In genomic region chr2:27184115-27184514, GRCh38 we compare ENCODE assay signal across 16 cellular contexts. TPM values are rescaled to one million over a fixed set of nuclear protein-coding genes. Genes with fewer than 3 reads are reported as not detected.
DNase-seq lines count a peak whose midpoint lies in the region; ATAC-seq and TF ChIP-seq lines count a peak whose summit lies in the region.
"Had no signal": no experiment of that assay in that cellular context is flagged by ENCODE, and none has a peak within 500 bp of the region (broad histone marks: within the 10 kb centered on the region; RNA-seq: fewer than 3 reads in every experiment).

No MANE protein-coding gene starts in this region.

- H3K4me3 Mint-ChIP-seq in HFFc6, result no peak overlapping the region

- no peak overlapping the region for H3K27ac Mint-ChIP-seq in HFFc6

- H3K9ac ChIP-seq in SK-N-SH, result no peak overlapping the region

- peaks cover 6% of the 10 kb centered on the region for H3K27me3 Mint-ChIP-seq in HFFc6 (ENCODE audit: insufficient read depth)

- no peak overlapping the region for H3K4me2 ChIP-seq in SK-N-SH

- H2AFZ ChIP-seq in SK-N-SH (ENCODE audit: low read depth), result no peak overlapping the region

- H3F3A ChIP-seq in SK-N-SH (replicated peaks; ENCODE audit: insufficient read depth), result peaks cover 13% of the 10 kb centered on the region

- H3K27me3 ChIP-seq in breast epithelium (no peaks in the 10 kb centered on the region), SK-N-SH (ENCODE audit: insufficient read depth) (no peaks in the 10 kb centered on the region)

- peaks cover 64% of the 10 kb centered on the region for H3K4me1 Mint-ChIP-seq in HFFc6 (ENCODE audit: low read depth)

- ATAC-seq in left lobe of liver (peak; percentile 54), HG03571 (IDR thresholded peaks at IDR 0.05; ENCODE audit: unreplicated experiment) (no peak)

- H4K20me1 ChIP-seq in SK-N-SH (ENCODE audit: insufficient read depth), result no peaks in the 10 kb centered on the region

- H3K36me3 Mint-ChIP-seq in HFFc6 (ENCODE audit: low read depth), result no peaks in the 10 kb centered on the region

- H3K4me1 ChIP-seq in breast epithelium (peaks cover 0 to 8% of the 10 kb centered on the region in 2 donors), SK-N-SH (ENCODE audit: control insufficient read depth in 1 of 2, insufficient read depth in 2 of 2, low read depth in 1 of 2, low read length in 1 of 2) (peaks cover 0 to 37% of the 10 kb centered on the region in 2 experiments; a peak in 3 of 4 replicates)

- H3K9me2 ChIP-seq in SK-N-SH, result no peaks in the 10 kb centered on the region

- TF ChIP-seq EP300 in SK-N-SH (IDR thresholded peaks at IDR 0.05; ENCODE audit: borderline replicate concordance in 1 of 2, low read depth in 1 of 2, low read length in 1 of 2), result no peak

- intact Hi-C loops in breast epithelium (cut with DNase I; ENCODE audit: low total_unique reads), result no loop called here

- TF ChIP-seq CTCF in breast epithelium (IDR thresholded peaks at IDR 0.05) (no peak), SK-N-SH (IDR thresholded peaks at IDR 0.05) (no peak), HFFc6 (IDR thresholded peaks at IDR 0.05) (no peak)

- TF ChIP-seq RAD21 in SK-N-SH (IDR thresholded peaks at IDR 0.05; ENCODE audit: low read length), result no peak

- no peak overlapping the region for H3K4me3 ChIP-seq in breast epithelium
- no peak overlapping the region for H3K4me3 ChIP-seq in SK-N-SH (ENCODE audit: low read depth in 2 of 2, low read length in 1 of 2)

- no peaks in the 10 kb centered on the region for H3K79me2 ChIP-seq in SK-N-SH (ENCODE audit: insufficient read depth)

- no peaks in the 10 kb centered on the region for H3K9me3 Mint-ChIP-seq in HFFc6

- WGBS in SK-N-SH (ENCODE audit: low lambda C conversion rate), result 72% methylated on average over 4 of the region's 4 CpGs

- CTCF ChIA-PET in SK-N-SH (lab: Yijun Ruan, JAX), result interaction anchor here (0.7 to 7.0 kb wide), 12 partner anchors 9 to 222 kb away, joined by 3 to 57 read pairs (median 4); partner anchors contain the start of gene ABHD1

- no peak for TF ChIP-seq POLR2A in breast epithelium (IDR thresholded peaks at IDR 0.05)

- H3K9me3 ChIP-seq in breast epithelium (no peaks in the 10 kb centered on the region), SK-N-SH (no peaks in the 10 kb centered on the region)

- POLR2A ChIA-PET in SK-N-SH (lab: Yijun Ruan, JAX), result no interaction called here

- peak overlapping the region; percentile 72 to 91 for H3K27ac ChIP-seq in breast epithelium
- H3K27ac ChIP-seq in SK-N-SH (ENCODE audit: low read depth in 2 of 2, low read length in 1 of 2), result no peak overlapping the region

- H3K36me3 ChIP-seq in breast epithelium (no peaks in the 10 kb centered on the region), SK-N-SH (replicated peaks in 1 of 2; ENCODE audit: control insufficient read depth in 1 of 2, insufficient read depth in 2 of 2, low read length in 1 of 2) (no peaks in the 10 kb centered on the region)

- DNase-seq in MV-4-11 (lab: John Stamatoyannopoulos, UW) (peak; percentile 64), breast epithelium (ENCODE audit: low spot score in 2 of 2) (no peak), left lobe of liver (ENCODE audit: low spot score) (peak; percentile 84), stromal cell of bone marrow (ENCODE audit: low read depth) (peak; percentile 52), SK-N-SH (no peak), HFFc6 (no peak)
- DNase-seq in activated CD4-positive, CD25-positive, alpha-beta regulatory T cell treated with anti-CD3 and anti-CD28 coated beads, Interleukin-2, amount 50 U/mL, for 72 hours, result no peak
- DNase-seq: activated effector memory CD4-positive, alpha-beta T cell treated with Interleukin-2 at 50 U/mL for 16 hours; DMS79; effector CD4-positive, alpha-beta T cell; stimulated activated CD4-positive, alpha-beta T cell treated with anti-CD3 and anti-CD28 coated beads, Interleukin-15, amount 100 ng/mL, for 24 hours had no signal

TF ChIP-seq in SK-N-SH, 30 proteins besides CTCF, POLR2A, EP300 and RAD21 (continues in another document):
- TF ChIP-seq, protein P1, sequence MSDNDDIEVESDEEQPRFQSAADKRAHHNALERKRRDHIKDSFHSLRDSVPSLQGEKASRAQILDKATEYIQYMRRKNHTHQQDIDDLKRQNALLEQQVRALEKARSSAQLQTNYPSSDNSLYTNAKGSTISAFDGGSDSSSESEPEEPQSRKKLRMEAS (IDR thresholded peaks at IDR 0.05; ENCODE audit: low read depth), result no peak
- no peak for TF ChIP-seq FOXM1 (IDR thresholded peaks at IDR 0.05; ENCODE audit: low read depth)
- no peak for TF ChIP-seq TAF1 (IDR thresholded peaks at IDR 0.05; ENCODE audit: borderline replicate concordance, low read depth, low read length)
- no peak for TF ChIP-seq USF2 (IDR thresholded peaks at IDR 0.05; ENCODE audit: borderline replicate concordance, low read depth, low read length)
- no peak for TF ChIP-seq MEF2A (IDR thresholded peaks at IDR 0.05; ENCODE audit: borderline replicate concordance, low read depth)
- TF ChIP-seq REST (IDR thresholded peaks at IDR 0.05; ENCODE audit: low read depth, low read length), result no peak
- TF ChIP-seq RXRA (IDR thresholded peaks at IDR 0.05; ENCODE audit: borderline replicate concordance, low read depth), result no peak
- no peak for TF ChIP-seq RCOR1 (IDR thresholded peaks at IDR 0.05; ENCODE audit: low read length)
- no peak for TF ChIP-seq NRF1 (IDR thresholded peaks at IDR 0.05; ENCODE audit: low read depth, low read length)
- TF ChIP-seq CHD2 (IDR thresholded peaks at IDR 0.05; ENCODE audit: low read length, partially characterized antibody), result no peak
- no peak for TF ChIP-seq SIN3A (IDR thresholded peaks at IDR 0.05; ENCODE audit: borderline replicate concordance, low read depth, low read length)
- TF ChIP-seq FOSL2 (IDR thresholded peaks at IDR 0.05; ENCODE audit: borderline replicate concordance, low read depth), result no peak

RNA-seq across cellular contexts. Expression of gene ATRAID, which starts 27.7 kb away (rescaled TPM):
- total RNA-seq in breast epithelium (100 to 1,000 TPM; 146 to 243 (median 177) TPM), left lobe of liver (31.8 TPM)
- 289 and 366 TPM in 2 replicates for polyA plus RNA-seq in SK-N-SH (2012; rRNA removed)
- 252 and 306 TPM in 2 replicates for polyA plus RNA-seq in SK-N-SH (2012; cell fraction: cytosol; rRNA removed)
- 129 and 161 TPM in 2 replicates for polyA plus RNA-seq in SK-N-SH (2012; cell fraction: nucleus; rRNA removed)
- total RNA-seq in HFFc6 (2021; fragmentation: NEBNext Ultra II Directional; extraction: Animal tissue kit (Norgen Biotek cat#: 25700)), result 100 to 1,000 TPM in 5 of 6 experiments, 10 to 100 TPM in 1; 98.8 to 123 (median 116) TPM

RNA-seq across cellular contexts. Expression of gene SLC5A6, which starts 28.0 kb away (rescaled TPM):
- total RNA-seq in breast epithelium, result 10 to 100 TPM; 43.4 to 86.2 (median 84.9) TPM
- total RNA-seq in left lobe of liver, result 72.6 TPM
- polyA plus RNA-seq in SK-N-SH (2012; rRNA removed), result 75.7 and 85.0 TPM in 2 replicates
- polyA plus RNA-seq in SK-N-SH (2012; cell fraction: cytosol; rRNA removed), result 29.5 and 43.5 TPM in 2 replicates
- polyA plus RNA-seq in SK-N-SH (2012; cell fraction: nucleus; rRNA removed), result 247 and 249 TPM in 2 replicates
- 10 to 100 TPM; 23.6 to 32.6 (median 25.5) TPM for total RNA-seq in HFFc6 (2021; fragmentation: NEBNext Ultra II Directional; extraction: Animal tissue kit (Norgen Biotek cat#: 25700))

RNA-seq across cellular contexts. Expression of gene CAD, which starts 33.1 kb away (rescaled TPM):
- total RNA-seq in breast epithelium, result 10 to 100 TPM; 15.5 to 33.4 (median 17.3) TPM
- 14.9 TPM for total RNA-seq in left lobe of liver
- 29.3 and 47.6 TPM in 2 replicates for polyA plus RNA-seq in SK-N-SH (2012; rRNA removed)
- 10.9 and 19.6 TPM in 2 replicates for polyA plus RNA-seq in SK-N-SH (2012; cell fraction: cytosol; rRNA removed)
- polyA plus RNA-seq in SK-N-SH (2012; cell fraction: nucleus; rRNA removed), result 120 and 198 TPM in 2 replicates
- 10 to 100 TPM; 38.3 to 46.9 (median 42.8) TPM for total RNA-seq in HFFc6 (2021; fragmentation: NEBNext Ultra II Directional; extraction: Animal tissue kit (Norgen Biotek cat#: 25700))

RNA-seq across cellular contexts. Expression of gene TCF23, which starts 35.3 kb away (rescaled TPM):
- total RNA-seq in breast epithelium (not detected), left lobe of liver (0.10 TPM)
- polyA plus RNA-seq in SK-N-SH (2012; rRNA removed), result not detected in 2 replicates
- polyA plus RNA-seq in SK-N-SH (2012; cell fraction: cytosol; rRNA removed), result not detected in 2 replicates
- 0.01 TPM in 1 of 2 replicates, not detected in the other for polyA plus RNA-seq in SK-N-SH (2012; cell fraction: nucleus; rRNA removed)
- total RNA-seq in HFFc6 (2021; fragmentation: NEBNext Ultra II Directional; extraction: Animal tissue kit (Norgen Biotek cat#: 25700)), result not detected
- total RNA-seq: activated CD8-positive, alpha-beta memory T cell treated with anti-CD3 and anti-CD28 coated beads for 36 hours; HT1080; temporal lobe had no signal
- polyA plus RNA-seq: BJ had no signal

RNA-seq across cellular contexts. Expression of gene PRR30, which starts 44.9 kb away (rescaled TPM):
- not detected for total RNA-seq in breast epithelium
- total RNA-seq in left lobe of liver, result not detected
- not detected in 2 replicates for polyA plus RNA-seq in SK-N-SH (2012; rRNA removed)
- not detected in 2 replicates for polyA plus RNA-seq in SK-N-SH (2012; cell fraction: cytosol; rRNA removed)
- not detected in 2 replicates for polyA plus RNA-seq in SK-N-SH (2012; cell fraction: nucleus; rRNA removed)
- total RNA-seq in HFFc6 (2021; fragmentation: NEBNext Ultra II Directional; extraction: Animal tissue kit (Norgen Biotek cat#: 25700)), result not detected
- total RNA-seq: activated CD8-positive, alpha-beta memory T cell treated with anti-CD3 and anti-CD28 coated beads for 36 hours; HT1080; temporal lobe had no signal
- polyA plus RNA-seq: BJ had no signal

Comparison
In these comparisons a context has a peak if more than half of its experiments do, and no peak if none do; other contexts are left out.
1. DNase-seq: peak in MV-4-11 (single experiment), left lobe of liver (single experiment) and stromal cell of bone marrow (single experiment); none in breast epithelium (0 of 2), activated CD4-positive, CD25-positive, alpha-beta regulatory T cell treated with anti-CD3 and anti-CD28 coated beads, Interleukin-2, amount 50 U/mL, for 72 hours (single experiment), SK-N-SH (single experiment) and HFFc6 (single experiment).
2. H3K27ac ChIP-seq: peak in breast epithelium (2 of 2); none in SK-N-SH (0 of 2).